ENCODE assay signal across 8 cellular contexts in genomic region chr9:70257512-70257911, GRCh38. TPM values are rescaled to one million over a fixed set of nuclear protein-coding genes. Genes with fewer than 3 reads are reported as not detected.
DNase-seq lines count a peak whose midpoint lies in the region; ATAC-seq, FAIRE-seq and TF ChIP-seq lines count a peak whose summit lies in the region.

No MANE protein-coding gene starts in this region.

- no peaks in the 10 kb centered on the region for H3K27me3 Mint-ChIP-seq in CD4-positive, alpha-beta T cell

- DNase-seq in CD4-positive, alpha-beta T cell: no peak
- DNase-seq in NCI-H69 (lab: John Stamatoyannopoulos, UW) (peak; percentile 26), NCI-H226 (no peak), mucosa of gallbladder (ENCODE audit: low spot score) (no peak), RKO (ENCODE audit: low spot score) (no peak), GM12891 (ENCODE audit: insufficient read length, low spot score) (no peak)
- DNase-seq in effector memory CD4-positive, alpha-beta T cell: no peak

- peak overlapping the region; percentile 96 for H3K27ac Mint-ChIP-seq in CD4-positive, alpha-beta T cell

- H3K4me1 Mint-ChIP-seq in CD4-positive, alpha-beta T cell (ENCODE audit: low read depth): peaks cover 54% of the 10 kb centered on the region

- H3K36me3 ChIP-seq in effector memory CD4-positive, alpha-beta T cell (ENCODE audit: control insufficient read depth, insufficient read depth, low read length): no peaks in the 10 kb centered on the region
- peaks cover 9% of the 10 kb centered on the region for H3K36me3 ChIP-seq in neuron (ENCODE audit: insufficient read depth, low read length)

- no peak for FAIRE-seq in GM12891 (lab: Jason Lieb, UNC)

- H3K27me3 ChIP-seq in CD4-positive, alpha-beta T cell (ENCODE audit: control insufficient read depth, insufficient read depth, low read length): no peaks in the 10 kb centered on the region
- no peaks in the 10 kb centered on the region for H3K27me3 ChIP-seq in effector memory CD4-positive, alpha-beta T cell (replicated peaks; ENCODE audit: control insufficient read depth, insufficient read depth, low read length, poor library complexity, severe bottlenecking)
- H3K27me3 ChIP-seq in neuron (ENCODE audit: insufficient read depth, low read length): no peaks in the 10 kb centered on the region

- peaks cover 18% of the 10 kb centered on the region for H3K4me1 ChIP-seq in effector memory CD4-positive, alpha-beta T cell (ENCODE audit: control insufficient read depth, insufficient read depth, low read length, poor library complexity, severe bottlenecking)
- peaks cover 49% of the 10 kb centered on the region for H3K4me1 ChIP-seq in neuron (ENCODE audit: insufficient read depth, low read length)

- no peak for ATAC-seq in CD4-positive, alpha-beta T cell (ENCODE audit: poor library complexity)

- POLR2A ChIA-PET in CD4-positive, alpha-beta T cell (lab: Charles Lee): interaction anchor here (0.8 to 3.4 kb wide), 7 partner anchors 8 to 497 kb away, joined by 3 to 18 read pairs (median 6); partner anchors contain the start of genes KLF9 and PTAR1

- H3K4me3 ChIP-seq in effector memory CD4-positive, alpha-beta T cell (ENCODE audit: insufficient read depth, low read depth, low read length, poor library complexity, severe bottlenecking): no peak overlapping the region
- H3K4me3 ChIP-seq in neuron (ENCODE audit: low read length): peak overlapping the region; percentile 95

- peak overlapping the region; percentile 94 for H2AFZ ChIP-seq in neuron (ENCODE audit: low read depth, low read length)

- no peaks in the 10 kb centered on the region for H3K9me3 Mint-ChIP-seq in CD4-positive, alpha-beta T cell

- no peak for TF ChIP-seq CTCF in CD4-positive, alpha-beta T cell (IDR thresholded peaks at IDR 0.05)

- peak overlapping the region; percentile 93 for H3K4me3 Mint-ChIP-seq in CD4-positive, alpha-beta T cell

- peaks cover 37% of the 10 kb centered on the region for H3K36me3 Mint-ChIP-seq in CD4-positive, alpha-beta T cell (ENCODE audit: low read depth)

- H3K27ac ChIP-seq in CD4-positive, alpha-beta T cell (ENCODE audit: low read depth, low read length): peak overlapping the region; percentile 89
- peak overlapping the region; percentile 85 for H3K27ac ChIP-seq in effector memory CD4-positive, alpha-beta T cell (ENCODE audit: insufficient read depth, low read length, poor library complexity, severe bottlenecking)

- H3K9me3 ChIP-seq in CD4-positive, alpha-beta T cell (ENCODE audit: control insufficient read depth, low read length): no peaks in the 10 kb centered on the region
- H3K9me3 ChIP-seq in effector memory CD4-positive, alpha-beta T cell (ENCODE audit: control insufficient read depth, low read length): no peaks in the 10 kb centered on the region
- H3K9me3 ChIP-seq in neuron (ENCODE audit: low read length): no peaks in the 10 kb centered on the region

- CTCF ChIA-PET in CD4-positive, alpha-beta T cell (lab: Charles Lee): no interaction called here

- TF ChIP-seq POLR2A in GM12891 (IDR thresholded peaks at IDR 0.05; ENCODE audit: low read depth, low read length): no peak

- intact Hi-C loops in CD4-positive, alpha-beta T cell (cut with DNase I, micrococcal nuclease): loop anchor here (5.0 to 10.0 kb wide), 5 partner anchors 155 to 1657 kb away; partner anchors contain the start of genes ABHD17B (in 1 of the 2), APBA1 (in 1 of the 2), C9orf85 (in 1 of the 2) and FXN (in 1 of the 2)

TF ChIP-seq in GM12891, 5 proteins besides CTCF, POLR2A, EP300 and RAD21:
- TF ChIP-seq SPI1 (IDR thresholded peaks at IDR 0.05; ENCODE audit: low read depth, low read length): no peak
- TF ChIP-seq PAX5 (IDR thresholded peaks at IDR 0.05; ENCODE audit: insufficient read depth, low read length, severe bottlenecking): no peak
- no peak for TF ChIP-seq TAF1 (IDR thresholded peaks at IDR 0.05; ENCODE audit: low read depth, low read length)
- no peak for TF ChIP-seq POLR2AphosphoS5 (IDR thresholded peaks at IDR 0.05; ENCODE audit: low read depth, low read length)
- TF ChIP-seq POU2F2 (IDR thresholded peaks at IDR 0.05; ENCODE audit: low read depth, low read length): no peak

RNA-seq across cellular contexts. Expression of gene SMC5, which starts 1.3 kb away (rescaled TPM):
- total RNA-seq in CD4-positive, alpha-beta T cell: 10 to 100 TPM; 37.7 to 38.1 TPM
- total RNA-seq in mucosa of gallbladder: 27.8 TPM
- polyA plus RNA-seq in GM12891 (2012; ENCODE audit: low read depth, missing spikeins): 11.2 TPM
